9 cellular contexts compared by ENCODE assay signal in genomic region chr7:78769551-78770101, GRCh38.
DNase-seq lines count a peak whose midpoint lies in the region; ATAC-seq, FAIRE-seq and TF ChIP-seq lines count a peak whose summit lies in the region.
"Had no signal": no experiment of that assay in that cellular context is flagged by ENCODE, and none has a peak within 500 bp of the region (broad histone marks: within the 10 kb centered on the region; RNA-seq: fewer than 3 reads in every experiment).

No MANE protein-coding gene starts in this region.

- H3K4me1 ChIP-seq in ES-I3 (ENCODE audit: insufficient read depth, low read length) (peaks cover 9% of the 10 kb centered on the region; the same call in 1 of the 2 replicates), HUES6 (ENCODE audit: control insufficient read depth, insufficient read depth, low read length) (peaks cover 25% of the 10 kb centered on the region), H1 (replicated peaks in 1 of 4; ENCODE audit: control insufficient read depth in 3 of 4, insufficient read depth in 4 of 4, low read length in 3 of 4) (peaks cover 0 to 9% (median 3%) of the 10 kb centered on the region in 4 experiments; a peak in 5 of 7 replicates), prostate gland (replicated peaks) (no peaks in the 10 kb centered on the region), left lung (peaks cover 0 to 5% of the 10 kb centered on the region in 2 donors)

- no peak for TF ChIP-seq RAD21 in H1 (IDR thresholded peaks at IDR 0.05 in 1 of 2, conservative IDR thresholded peaks at IDR 0.05 in 1 of 2; ENCODE audit: low read depth in 2 of 2, low read length in 2 of 2)

- no peaks in the 10 kb centered on the region for H3K36me3 ChIP-seq in ES-I3 (ENCODE audit: insufficient read depth, low read length)
- H3K36me3 ChIP-seq in HUES6 (ENCODE audit: control insufficient read depth, insufficient read depth, low read length), result no peaks in the 10 kb centered on the region
- no peaks in the 10 kb centered on the region for H3K36me3 ChIP-seq in H1 (ENCODE audit: control insufficient read depth in 2 of 4, insufficient read depth in 4 of 4, low read length in 3 of 4)
- no peaks in the 10 kb centered on the region for H3K36me3 ChIP-seq in prostate gland
- H3K36me3 ChIP-seq in left lung, result no peaks in the 10 kb centered on the region

- CTCF ChIA-PET in H1 (lab: Charles Lee; ENCODE audit: partially characterized antibody), result interaction anchor here (0.6 to 1.6 kb wide), 8 partner anchors 14 to 261 kb away, joined by 3 to 4 read pairs (median 4); no protein-coding TSS in a partner anchor

- peaks cover 4 to 63% of the 10 kb centered on the region in 2 experiments; a peak in 3 of 4 replicates for H3K79me2 ChIP-seq in H1 (ENCODE audit: control insufficient read depth in 1 of 2, insufficient read depth in 2 of 2, low read length in 2 of 2)

- H3K79me1 ChIP-seq in H1 (ENCODE audit: low read depth, low read length), result peaks cover 2% of the 10 kb centered on the region; the same call in 1 of the 2 replicates

- TF ChIP-seq POLR2A in H1 (IDR thresholded peaks at IDR 0.05; ENCODE audit: control extremely low read depth in 1 of 2, low read depth in 2 of 2, low read length in 2 of 2), result no peak
- no peak for TF ChIP-seq POLR2A in prostate gland (IDR thresholded peaks at IDR 0.05)

- H3K27ac ChIP-seq in HUES6 (ENCODE audit: low read depth, low read length) (no peak overlapping the region), H1 (ENCODE audit: low read depth, low read length) (no peak overlapping the region), prostate gland (no peak overlapping the region), left lung (no peak overlapping the region)
- H3K27ac ChIP-seq: HL-60 had no signal

- TF ChIP-seq EP300 in H1 (IDR thresholded peaks at IDR 0.05; ENCODE audit: borderline replicate concordance in 1 of 2, low read depth in 2 of 2, low read length in 2 of 2), result no peak

- H2AK5ac ChIP-seq in H1 (ENCODE audit: low read depth, low read length), result no peak overlapping the region

- H3K4ac ChIP-seq in H1 (replicated peaks; ENCODE audit: insufficient read length, low read depth, low read length), result no peak overlapping the region

- no peak overlapping the region; the same call in 1 of the 2 replicates for H3K18ac ChIP-seq in H1 (ENCODE audit: extremely low read depth, low read length)

- H2BK120ac ChIP-seq in H1 (replicated peaks; ENCODE audit: low read depth, low read length), result no peak overlapping the region

- H2BK15ac ChIP-seq in H1 (ENCODE audit: low read length), result no peak overlapping the region

- H4K91ac ChIP-seq in H1 (replicated peaks; ENCODE audit: insufficient read length, low read length), result no peak overlapping the region

- H2BK12ac ChIP-seq in H1 (ENCODE audit: low read depth, low read length), result no peak overlapping the region

- H3K9ac ChIP-seq in ES-I3 (ENCODE audit: low read depth, low read length) (peak overlapping the region; percentile 58), HUES6 (ENCODE audit: low read length) (peak overlapping the region; percentile 65), H1 (replicated peaks in 1 of 4; ENCODE audit: extremely low read depth in 1 of 4, low read depth in 3 of 4, low read length in 3 of 4) (peak overlapping the region; percentile 21 to 53 (median 44); a peak in 6 of 7 replicates)

- H3K4me2 ChIP-seq in H1 (ENCODE audit: insufficient read depth in 1 of 2, low read depth in 2 of 2, low read length in 2 of 2), result peak overlapping the region; percentile 80 to 93

- peak overlapping the region; percentile 82 for H3K4me3 ChIP-seq in HUES6 (ENCODE audit: low read depth, low read length)
- peak overlapping the region; percentile 75 to 94 (median 81) for H3K4me3 ChIP-seq in H1 (ENCODE audit: extremely low read depth in 1 of 4, insufficient read depth in 2 of 4, low read depth in 3 of 4, low read length in 4 of 4)
- peak overlapping the region; percentile 11 to 22 for H3K4me3 ChIP-seq in prostate gland
- no peak overlapping the region for H3K4me3 ChIP-seq in left lung

- H2BK20ac ChIP-seq in H1 (ENCODE audit: low read length), result no peak overlapping the region

- FAIRE-seq in H1 (lab: Jason Lieb, UNC), result peak; percentile 48

- H2AFZ ChIP-seq in H1 (ENCODE audit: low read length), result peak overlapping the region; percentile 21; the same call in 1 of the 2 replicates

- no peak overlapping the region for H3K23ac ChIP-seq in H1 (ENCODE audit: insufficient read length)

- H3K27me3 ChIP-seq in HUES6 (ENCODE audit: control insufficient read depth, insufficient read depth, low read length), result no peaks in the 10 kb centered on the region
- H3K27me3 ChIP-seq in H1 (replicated peaks in 1 of 4; ENCODE audit: control insufficient read depth in 3 of 4, extremely low read depth in 1 of 4, insufficient read depth in 3 of 4, low read length in 3 of 4), result no peaks in the 10 kb centered on the region
- H3K27me3 ChIP-seq in prostate gland (replicated peaks; ENCODE audit: insufficient read depth), result no peaks in the 10 kb centered on the region
- peaks cover 0 to 6% of the 10 kb centered on the region in 2 donors for H3K27me3 ChIP-seq in left lung

- POLR2A ChIA-PET in H1 (lab: Charles Lee; ENCODE audit: partially characterized antibody), result interaction anchor here (1.8 kb wide), 1 partner anchor 8 kb away, joined by 5 read pairs; no protein-coding TSS in a partner anchor

- H4K5ac ChIP-seq in H1 (ENCODE audit: insufficient read length, low read depth, low read length), result no peak overlapping the region

- DNase-seq in H1 (ENCODE audit: low read depth in 1 of 2, low spot score in 2 of 2) (no peak), prostate gland (ENCODE audit: low spot score) (no peak), left lung (no peak)
- DNase-seq in activated T-cell treated with anti-CD3 and anti-CD28 coated beads, Interleukin-2, amount 50 U/mL, for 48 hours, result no peak
- DNase-seq in activated CD8-positive, alpha-beta memory T cell treated with anti-CD3 and anti-CD28 coated beads, Interleukin-2, amount 50 U/mL, for 4 hours, result no peak

- H3K23me2 ChIP-seq in H1 (ENCODE audit: low read depth, low read length), result peaks cover 14% of the 10 kb centered on the region

- no peak overlapping the region for H3K56ac ChIP-seq in H1 (replicated peaks; ENCODE audit: insufficient read length, low read depth, low read length)

- no peak for TF ChIP-seq CTCF in H1 (IDR thresholded peaks at IDR 0.05; ENCODE audit: control extremely low read depth in 1 of 3, insufficient read depth in 1 of 3, low read depth in 1 of 3, low read length in 3 of 3)
- no peak for TF ChIP-seq CTCF in prostate gland (IDR thresholded peaks at IDR 0.05)
- TF ChIP-seq CTCF in left lung (IDR thresholded peaks at IDR 0.05), result no peak

- 3% methylated on average over 9 of the region's 9 CpGs; no CpG with 5 or more reads in 1 of the 2 experiments for whole genome bisulfite sequencing in H1 (ENCODE audit: extremely low coverage in 1 of 2, insufficient coverage in 1 of 2, insufficient read length in 1 of 2, insufficient replicate concordance in 2 of 2, low coverage in 1 of 2, low lambda C conversion rate in 2 of 2, missing lambda C conversion rate in 1 of 2), 2 experiments
- WGBS in prostate gland, result 7% methylated on average over 9 of the region's 9 CpGs

- H4K20me1 ChIP-seq in H1 (replicated peaks in 1 of 2; ENCODE audit: control insufficient read depth in 1 of 2, insufficient read depth in 2 of 2, low read length in 2 of 2), result no peaks in the 10 kb centered on the region

- H4K8ac ChIP-seq in H1 (ENCODE audit: extremely low read depth, insufficient read depth, low read length), result no peak overlapping the region

- ATAC-seq in GM21529 (IDR thresholded peaks at IDR 0.05; ENCODE audit: unreplicated experiment) (peak; percentile 89), left lung (no peak)

- no peak overlapping the region for H2BK5ac ChIP-seq in H1 (ENCODE audit: low read depth, low read length)

- intact Hi-C loops in prostate gland (cut with DNase I), result no loop called here
- intact Hi-C loops in left lung (cut with DNase I), result no loop called here

- H3K9me3 ChIP-seq in ES-I3 (ENCODE audit: control insufficient read depth, insufficient read depth, low read length) (no peaks in the 10 kb centered on the region), HUES6 (ENCODE audit: control insufficient read depth, insufficient read depth, low read depth, low read length) (no peaks in the 10 kb centered on the region), H1 (ENCODE audit: insufficient read depth in 2 of 2, low read depth in 1 of 2, low read length in 1 of 2) (no peaks in the 10 kb centered on the region), prostate gland (no peaks in the 10 kb centered on the region), left lung (no peaks in the 10 kb centered on the region)

- no peak overlapping the region for H3K14ac ChIP-seq in H1 (ENCODE audit: insufficient read length)

TF ChIP-seq in H1, 55 proteins besides CTCF, POLR2A, EP300 and RAD21:
- TF ChIP-seq HDAC2 (IDR thresholded peaks at IDR 0.05; ENCODE audit: borderline replicate concordance in 1 of 2, low read depth in 2 of 2, low read length in 2 of 2) (no peak), SIN3A (conservative IDR thresholded peaks at IDR 0.05 in 1 of 2, IDR thresholded peaks at IDR 0.05 in 1 of 2; ENCODE audit: low read depth in 1 of 2, low read length in 2 of 2) (peak in 1 of 2 experiments; percentile 22; a peak in 1 of 4 replicates), SAP30 (IDR thresholded peaks at IDR 0.05; ENCODE audit: insufficient read depth, insufficient replicate concordance, low read length) (peak; percentile 63), TEAD4 (IDR thresholded peaks at IDR 0.05; ENCODE audit: low read depth, low read length) (no peak)

Comparison
In these comparisons a context has a peak if more than half of its experiments do, and no peak if none do; other contexts are left out.
1. H3K4me3 ChIP-seq: peak in HUES6 (single experiment), H1 (4 of 4) and prostate gland (2 of 2); none in left lung (0 of 2).
2. Peak in every context shown above with its lines, with median percentiles within 50 percentile points of each other: H3K9ac ChIP-seq.